ENCODE assay signal across 8 cellular contexts in genomic region chr2:137173514-137173913, GRCh38.
A peak's percentile ranks its signal among the peaks of the same experiment; 100 is the strongest.
DNase-seq lines count a peak whose midpoint lies in the region; ATAC-seq and TF ChIP-seq lines count a peak whose summit lies in the region.

No MANE protein-coding gene starts in this region.

- H3K27ac Mint-ChIP-seq in Calu3 (ENCODE audit: unreplicated experiment) (no peak overlapping the region), endodermal cell (no peak overlapping the region)

- no TSS peak for BruUV-seq in Calu3 (replicated peaks; lab: Mats Ljungman, UMichigan)

- TF ChIP-seq CTCF in Calu3 (IDR thresholded peaks at IDR 0.05; ENCODE audit: unreplicated experiment) (peak; percentile 43), GM20000 (IDR thresholded peaks at IDR 0.05; ENCODE audit: extremely low read depth, missing control alignments) (peak; percentile 14), endodermal cell (conservative IDR thresholded peaks at IDR 0.05) (peak; percentile 80)

- no peaks in the 10 kb centered on the region for H3K9me3 ChIP-seq in endodermal cell (ENCODE audit: control insufficient read depth, low read length)

- WGBS in endodermal cell (ENCODE audit: insufficient coverage in 1 of 2, insufficient read length in 1 of 2), 2 experiments = 75 to 92% methylated on average over 2 to 3 of the region's 3 CpGs

- no peaks in the 10 kb centered on the region for H3K27me3 ChIP-seq in endodermal cell (ENCODE audit: control insufficient read depth, insufficient read depth, low read length, poor library complexity, severe bottlenecking)

- H3K4me1 ChIP-seq in endodermal cell (ENCODE audit: control insufficient read depth, insufficient read depth, low read length) = peaks cover 5% of the 10 kb centered on the region

- H3K27me3 Mint-ChIP-seq in Calu3 (ENCODE audit: unreplicated experiment) (no peaks in the 10 kb centered on the region), endodermal cell (ENCODE audit: insufficient read depth) (no peaks in the 10 kb centered on the region)

- H3K9me3 Mint-ChIP-seq in Calu3 (ENCODE audit: low read depth, unreplicated experiment) = no peaks in the 10 kb centered on the region
- no peaks in the 10 kb centered on the region for H3K9me3 Mint-ChIP-seq in endodermal cell

- H3K9ac ChIP-seq in endodermal cell (ENCODE audit: extremely low read depth, low read length, poor library complexity, severe bottlenecking) = no peak overlapping the region

- no peak overlapping the region for H3K27ac ChIP-seq in endodermal cell (ENCODE audit: low read depth, low read length)

- H3K36me3 Mint-ChIP-seq in Calu3 (ENCODE audit: insufficient read depth, unreplicated experiment) = no peaks in the 10 kb centered on the region
- H3K36me3 Mint-ChIP-seq in endodermal cell (ENCODE audit: low read depth) = no peaks in the 10 kb centered on the region

- H3K4me1 Mint-ChIP-seq in Calu3 (ENCODE audit: low read depth, unreplicated experiment) = peaks cover 35% of the 10 kb centered on the region
- peaks cover 15% of the 10 kb centered on the region for H3K4me1 Mint-ChIP-seq in endodermal cell

- CTCF ChIA-PET in Calu3 (lab: Charles Lee) = interaction anchor here (0.6 to 0.7 kb wide), 2 partner anchors 45 to 617 kb away, joined by 3 read pairs; no protein-coding TSS in a partner anchor

- no peak overlapping the region for H3K4me3 ChIP-seq in endodermal cell (ENCODE audit: low read length)

- ATAC-seq in HG03520 (IDR thresholded peaks at IDR 0.05; ENCODE audit: unreplicated experiment) = peak; percentile 98

- intact Hi-C loops in Calu3 (cut with micrococcal nuclease; ENCODE audit: unreplicated experiment) = loop anchor here (10.0 kb wide), 3 partner anchors 481 to 749 kb away; no protein-coding TSS in a partner anchor

- H3K36me3 ChIP-seq in endodermal cell (ENCODE audit: control insufficient read depth, insufficient read depth, low read length) = no peaks in the 10 kb centered on the region

- H3K4me3 Mint-ChIP-seq in Calu3 (ENCODE audit: low read depth, unreplicated experiment) = no peak overlapping the region
- H3K4me3 Mint-ChIP-seq in endodermal cell = no peak overlapping the region

- peak; percentile 52 for DNase-seq in Calu3
- peak; percentile 17 for DNase-seq in GM20000 (ENCODE audit: low spot score)
- DNase-seq in endodermal cell = peak; percentile 64
- no peak for DNase-seq in amniotic stem cell (lab: John Stamatoyannopoulos, UW)
- no peak for DNase-seq in T-helper 9 cell
- DNase-seq in NCI-H187 treated with DMSO at 0.1 percent for 48 hours (lab: John Stamatoyannopoulos, UW) = no peak
- DNase-seq in NCI-H1105 treated with DMSO at 0.1 percent for 48 hours (lab: John Stamatoyannopoulos, UW) = no peak

Comparison
In these comparisons a context has a peak if more than half of its experiments do, and no peak if none do; other contexts are left out.
1. DNase-seq: peak in Calu3 (single experiment), GM20000 (single experiment) and endodermal cell (single experiment); none in amniotic stem cell (single experiment), T-helper 9 cell (single experiment), NCI-H187 treated with DMSO at 0.1 percent for 48 hours (single experiment) and NCI-H1105 treated with DMSO at 0.1 percent for 48 hours (single experiment).
2. CTCF ChIP-seq: peak in every context shown above with its lines; median percentile 80 in endodermal cell; 43 in Calu3; 14 in GM20000.